In genomic region chr7:69373171-69374035, GRCh38 we compare ENCODE assay signal across 15 cellular contexts.
DNase-seq lines count a peak whose midpoint lies in the region; ATAC-seq, FAIRE-seq and TF ChIP-seq lines count a peak whose summit lies in the region.
"Had no signal": no experiment of that assay in that cellular context is flagged by ENCODE, and none has a peak within 500 bp of the region (broad histone marks: within the 10 kb centered on the region; RNA-seq: fewer than 3 reads in every experiment).

No MANE protein-coding gene starts in this region.

- H3K9me3 Mint-ChIP-seq in activated B cell treated with CpG ODN at 0.5 μM for 24 hours, result peaks cover 6% of the 10 kb centered on the region
- H3K9me3 Mint-ChIP-seq in osteocyte (ENCODE audit: unreplicated experiment), result no peaks in the 10 kb centered on the region

- peaks cover 12% of the 10 kb centered on the region for H3K4me1 Mint-ChIP-seq in activated B cell treated with CpG ODN at 0.5 μM for 24 hours
- peaks cover 15% of the 10 kb centered on the region for H3K4me1 Mint-ChIP-seq in osteocyte (ENCODE audit: unreplicated experiment)

- DNase-seq in Caki2 (ENCODE audit: low read depth) (peak; percentile 70), HTR-8/SVneo (ENCODE audit: insufficient read length, low spot score) (no peak), activated B cell treated with CpG ODN at 0.5 μM for 24 hours (no peak), osteocyte (ENCODE audit: extremely low spot score, unreplicated experiment) (no peak), putamen (ENCODE audit: low spot score) (no peak), activated gamma-delta T cell (lab: John Stamatoyannopoulos, UW) (no peak), NCI-H1694 (lab: John Stamatoyannopoulos, UW) (no peak)
- DNase-seq: activated CD4-positive, CD25-positive, alpha-beta regulatory T cell; activated T-cell treated with anti-CD3 and anti-CD28 coated beads, Interleukin-2, amount 50 U/mL, for 1 hour; KG1; NCI-H345; posterior cingulate gyrus; SIG-M5; stimulated activated naive CD8-positive, alpha-beta T cell treated with anti-CD3 and anti-CD28 coated beads, Interleukin-15, Interleukin-2, amounts not matched to agents 100 U/mL and 50 U/mL, for 24 hours had no signal

- CTCF ChIA-PET in activated B cell treated with CpG ODN at 0.5 μM for 24 hours (lab: Charles Lee), result no interaction called here

- peak; percentile 13 for FAIRE-seq in HTR-8/SVneo (lab: Jason Lieb, UNC)

- intact Hi-C loops in activated B cell treated with CpG ODN at 0.5 μM for 24 hours (cut with micrococcal nuclease), result no loop called here

- no peaks in the 10 kb centered on the region for H3K36me3 Mint-ChIP-seq in activated B cell treated with CpG ODN at 0.5 μM for 24 hours (ENCODE audit: low read depth)
- H3K36me3 Mint-ChIP-seq in osteocyte (ENCODE audit: unreplicated experiment), result no peaks in the 10 kb centered on the region

- TF ChIP-seq CTCF in activated B cell treated with CpG ODN at 0.5 μM for 24 hours (IDR thresholded peaks at IDR 0.05) (no peak), osteocyte (IDR thresholded peaks at IDR 0.05) (no peak)

- POLR2A ChIA-PET in activated B cell treated with CpG ODN at 0.5 μM for 24 hours (lab: Charles Lee), result no interaction called here

- peak overlapping the region; percentile 38 for H3K27ac Mint-ChIP-seq in activated B cell treated with CpG ODN at 0.5 μM for 24 hours
- peak overlapping the region; percentile 50 for H3K27ac Mint-ChIP-seq in osteocyte (ENCODE audit: unreplicated experiment)

- H3K27me3 Mint-ChIP-seq in activated B cell treated with CpG ODN at 0.5 μM for 24 hours (no peaks in the 10 kb centered on the region), osteocyte (ENCODE audit: unreplicated experiment) (peaks cover 6% of the 10 kb centered on the region)

- H3K4me3 Mint-ChIP-seq in activated B cell treated with CpG ODN at 0.5 μM for 24 hours (no peak overlapping the region), osteocyte (ENCODE audit: unreplicated experiment) (no peak overlapping the region)

- in situ Hi-C loops in Caki2 (cut with HindIII; ENCODE audit: low pct_unique_long_range_greater_than_20kb, low sequenced_read_pairs), result no loop called here

- peak; percentile 67 for ATAC-seq in activated B cell treated with CpG ODN at 0.5 μM for 24 hours (ENCODE audit: low read depth)
- no peak for ATAC-seq in GM19023 (IDR thresholded peaks at IDR 0.05; ENCODE audit: unreplicated experiment)
- ATAC-seq: stimulated activated naive CD8-positive, alpha-beta T cell treated with anti-CD3 and anti-CD28 coated beads, Interleukin-15, Interleukin-2, amounts not matched to agents 100 U/mL and 50 U/mL, for 24 hours had no signal
